ENCODE assay signal across 19 cellular contexts in genomic region chr12:50214018-50214417, GRCh38. TPM values are rescaled to one million over a fixed set of nuclear protein-coding genes. Genes with fewer than 3 reads are reported as not detected.
A peak's percentile ranks its signal among the peaks of the same experiment; 100 is the strongest.
DNase-seq lines count a peak whose midpoint lies in the region; ATAC-seq and TF ChIP-seq lines count a peak whose summit lies in the region.
"Had no signal": no experiment of that assay in that cellular context is flagged by ENCODE, and none has a peak within 500 bp of the region (broad histone marks: within the 10 kb centered on the region; RNA-seq: fewer than 3 reads in every experiment).

No MANE protein-coding gene starts in this region.

- H3K4me1 ChIP-seq in SK-N-SH (ENCODE audit: control insufficient read depth in 1 of 2, insufficient read depth in 2 of 2, low read depth in 1 of 2, low read length in 1 of 2) (peaks cover 2 to 20% of the 10 kb centered on the region in 2 experiments; a peak in 3 of 4 replicates), GM23248 (ENCODE audit: insufficient read depth) (peaks cover 66% of the 10 kb centered on the region), smooth muscle cell (ENCODE audit: low read depth) (peaks cover 7% of the 10 kb centered on the region)

- TF ChIP-seq RAD21 in SK-N-SH (IDR thresholded peaks at IDR 0.05; ENCODE audit: low read length): no peak

- H2AFZ ChIP-seq in SK-N-SH (ENCODE audit: low read depth) (no peak overlapping the region), GM23248 (no peak overlapping the region), smooth muscle cell (ENCODE audit: low read depth) (no peak overlapping the region)

- TF ChIP-seq CTCF in SK-N-SH (IDR thresholded peaks at IDR 0.05) (no peak), mesothelial cell of epicardium (IDR thresholded peaks at IDR 0.05; ENCODE audit: unreplicated experiment) (no peak), smooth muscle cell (IDR thresholded peaks at IDR 0.05; ENCODE audit: borderline replicate concordance, insufficient read depth, poor library complexity, severe bottlenecking) (no peak)

- no peak overlapping the region for H3K4me3 ChIP-seq in SK-N-SH (ENCODE audit: low read depth in 2 of 2, low read length in 1 of 2)
- H3K4me3 ChIP-seq in GM23248: peak overlapping the region; percentile 49
- H3K4me3 ChIP-seq in smooth muscle cell: no peak overlapping the region
- H3K4me3 ChIP-seq: psoas muscle had no signal

- intact Hi-C loops in activated T-helper 2 cell treated with anti-CD3 and anti-CD28 coated beads, Interferon-gamma antibody, Interleukin-2, Interleukin-4, amounts not matched to agents 10 μg/mL and 5 μg/mL and 100 μg/mL, durations not matched to agents 14 hours and 24 hours and 36 hours (cut with micrococcal nuclease): no loop called here

- in situ Hi-C loops in GM23248 (cut with MboI): no loop called here

- H3K4me2 ChIP-seq in SK-N-SH (peak overlapping the region; percentile 49; the same call in 1 of the 2 replicates), GM23248 (ENCODE audit: unreplicated experiment) (peak overlapping the region; percentile 74), smooth muscle cell (no peak overlapping the region)

- H4K20me1 ChIP-seq in SK-N-SH (ENCODE audit: insufficient read depth): peaks cover 8% of the 10 kb centered on the region
- H4K20me1 ChIP-seq in GM23248 (ENCODE audit: insufficient read depth): 0 out of 2 replicates have a peak, but pooled peaks cover 5% of the 10 kb centered on the region
- H4K20me1 ChIP-seq in smooth muscle cell (ENCODE audit: low read depth): peaks cover 25% of the 10 kb centered on the region

- H3F3A ChIP-seq in SK-N-SH (replicated peaks; ENCODE audit: insufficient read depth) (peaks cover 50% of the 10 kb centered on the region), GM23248 (ENCODE audit: insufficient read depth) (peaks cover 71% of the 10 kb centered on the region), smooth muscle cell (ENCODE audit: low read depth) (peaks cover 8% of the 10 kb centered on the region)

- CTCF ChIA-PET in SK-N-SH (lab: Yijun Ruan, JAX): interaction anchor here (1.6 kb wide), 1 partner anchor 100 kb away, joined by 4 read pairs; no protein-coding TSS in a partner anchor

- 69% methylated on average over 1 of the region's 1 CpG for WGBS in SK-N-SH (ENCODE audit: low lambda C conversion rate)
- 0 to 8% methylated on average over 1 of the region's 1 CpG for WGBS in GM23248 (ENCODE audit: low coverage in 1 of 2, low lambda C conversion rate in 2 of 2, missing lambda C conversion rate in 2 of 2), 2 experiments
- 35% methylated on average over 1 of the region's 1 CpG for WGBS in smooth muscle cell (ENCODE audit: low lambda C conversion rate)

- no peaks in the 10 kb centered on the region for H3K27me3 ChIP-seq in SK-N-SH (ENCODE audit: insufficient read depth)
- no peaks in the 10 kb centered on the region for H3K27me3 ChIP-seq in GM23248 (replicated peaks; ENCODE audit: insufficient read depth)
- H3K27me3 ChIP-seq in smooth muscle cell (ENCODE audit: low read depth): no peaks in the 10 kb centered on the region

- H3K9me3 ChIP-seq in SK-N-SH: no peaks in the 10 kb centered on the region
- no peaks in the 10 kb centered on the region for H3K9me3 ChIP-seq in GM23248 (ENCODE audit: low read depth)
- no peaks in the 10 kb centered on the region for H3K9me3 ChIP-seq in smooth muscle cell (replicated peaks; ENCODE audit: low read depth)
- H3K9me3 ChIP-seq: psoas muscle had no signal

- H3K4me1 Mint-ChIP-seq in activated T-helper 2 cell treated with anti-CD3 and anti-CD28 coated beads, Interferon-gamma antibody, Interleukin-2, Interleukin-4, amounts not matched to agents 10 μg/mL and 5 μg/mL and 100 μg/mL, durations not matched to agents 14 hours and 24 hours and 36 hours (ENCODE audit: low read depth): peaks cover 59% of the 10 kb centered on the region
- peaks cover 42% of the 10 kb centered on the region for H3K4me1 Mint-ChIP-seq in mesothelial cell of epicardium

- H3K79me2 ChIP-seq in SK-N-SH (ENCODE audit: insufficient read depth) (peaks cover 100% of the 10 kb centered on the region), GM23248 (ENCODE audit: insufficient read depth) (peaks cover 100% of the 10 kb centered on the region), smooth muscle cell (ENCODE audit: low read depth) (peaks cover 96% of the 10 kb centered on the region)

- no peaks in the 10 kb centered on the region for H3K27me3 Mint-ChIP-seq in activated T-helper 2 cell treated with anti-CD3 and anti-CD28 coated beads, Interferon-gamma antibody, Interleukin-2, Interleukin-4, amounts not matched to agents 10 μg/mL and 5 μg/mL and 100 μg/mL, durations not matched to agents 14 hours and 24 hours and 36 hours (ENCODE audit: low read depth)
- no peaks in the 10 kb centered on the region for H3K27me3 Mint-ChIP-seq in mesothelial cell of epicardium (ENCODE audit: low read depth)
- H3K27me3 Mint-ChIP-seq: activated CD4-positive, alpha-beta T cell treated with anti-CD3 and anti-CD28 coated beads, Interleukin-2, amount 10 ng/mL, durations not matched to agents 7 days and 5 days; stimulated activated naive B cell treated with anti-CD40 and anti-IgM and Interleukin-4, amounts not matched to agents 10 μg/mL and 1 μg/mL and 100 μg/mL, for 72 hours; type B pancreatic cell had no signal

- H3K9ac ChIP-seq in SK-N-SH: no peak overlapping the region
- no peak overlapping the region for H3K9ac ChIP-seq in GM23248
- H3K9ac ChIP-seq in smooth muscle cell (ENCODE audit: low read depth): no peak overlapping the region

- peak overlapping the region; percentile 79 for H3K27ac Mint-ChIP-seq in activated T-helper 2 cell treated with anti-CD3 and anti-CD28 coated beads, Interferon-gamma antibody, Interleukin-2, Interleukin-4, amounts not matched to agents 10 μg/mL and 5 μg/mL and 100 μg/mL, durations not matched to agents 14 hours and 24 hours and 36 hours
- peak overlapping the region; percentile 6 for H3K27ac Mint-ChIP-seq in mesothelial cell of epicardium
- H3K27ac Mint-ChIP-seq: stimulated activated naive B cell treated with anti-CD40 and anti-IgM and Interleukin-4, amounts not matched to agents 10 μg/mL and 1 μg/mL and 100 μg/mL, for 72 hours; type B pancreatic cell had no signal

- peak overlapping the region; percentile 60 for H3K4me3 Mint-ChIP-seq in activated T-helper 2 cell treated with anti-CD3 and anti-CD28 coated beads, Interferon-gamma antibody, Interleukin-2, Interleukin-4, amounts not matched to agents 10 μg/mL and 5 μg/mL and 100 μg/mL, durations not matched to agents 14 hours and 24 hours and 36 hours (ENCODE audit: low read depth)
- H3K4me3 Mint-ChIP-seq in mesothelial cell of epicardium: no peak overlapping the region
- H3K4me3 Mint-ChIP-seq: activated CD4-positive, alpha-beta T cell treated with anti-CD3 and anti-CD28 coated beads, Interleukin-2, amount 10 ng/mL, durations not matched to agents 7 days and 5 days; stimulated activated naive B cell treated with anti-CD40 and anti-IgM and Interleukin-4, amounts not matched to agents 10 μg/mL and 1 μg/mL and 100 μg/mL, for 72 hours; type B pancreatic cell had no signal

- no peak for ATAC-seq in SK-N-SH treated with all-trans-retinoic acid at 6 μM for 48 hours
- no peak for ATAC-seq in HG02981 (IDR thresholded peaks at IDR 0.05; ENCODE audit: unreplicated experiment)
- ATAC-seq: left ventricle myocardium superior; psoas muscle; stimulated activated naive B cell treated with anti-CD40 and anti-IgM and Interleukin-4, amounts not matched to agents 10 μg/mL and 1 μg/mL and 100 μg/mL, for 72 hours had no signal

- no peak for TF ChIP-seq EP300 in SK-N-SH (IDR thresholded peaks at IDR 0.05; ENCODE audit: borderline replicate concordance in 1 of 2, low read depth in 1 of 2, low read length in 1 of 2)

- H3K36me3 Mint-ChIP-seq in activated T-helper 2 cell treated with anti-CD3 and anti-CD28 coated beads, Interferon-gamma antibody, Interleukin-2, Interleukin-4, amounts not matched to agents 10 μg/mL and 5 μg/mL and 100 μg/mL, durations not matched to agents 14 hours and 24 hours and 36 hours (ENCODE audit: low read depth): peaks cover 80% of the 10 kb centered on the region
- peaks cover 8% of the 10 kb centered on the region for H3K36me3 Mint-ChIP-seq in mesothelial cell of epicardium

- H3K9me2 ChIP-seq in SK-N-SH: no peaks in the 10 kb centered on the region
- no peaks in the 10 kb centered on the region for H3K9me2 ChIP-seq in GM23248 (ENCODE audit: insufficient read depth)

- POLR2A ChIA-PET in SK-N-SH (lab: Yijun Ruan, JAX): no interaction called here

- peaks cover 10 to 59% of the 10 kb centered on the region in 2 experiments for H3K36me3 ChIP-seq in SK-N-SH (replicated peaks in 1 of 2; ENCODE audit: control insufficient read depth in 1 of 2, insufficient read depth in 2 of 2, low read length in 1 of 2)
- peaks cover 51% of the 10 kb centered on the region for H3K36me3 ChIP-seq in GM23248 (ENCODE audit: low read depth)
- no peaks in the 10 kb centered on the region for H3K36me3 ChIP-seq in smooth muscle cell (ENCODE audit: low read depth)

- H3K9me3 Mint-ChIP-seq in activated T-helper 2 cell treated with anti-CD3 and anti-CD28 coated beads, Interferon-gamma antibody, Interleukin-2, Interleukin-4, amounts not matched to agents 10 μg/mL and 5 μg/mL and 100 μg/mL, durations not matched to agents 14 hours and 24 hours and 36 hours: no peaks in the 10 kb centered on the region
- H3K9me3 Mint-ChIP-seq in mesothelial cell of epicardium: no peaks in the 10 kb centered on the region
- H3K9me3 Mint-ChIP-seq: activated CD4-positive, alpha-beta T cell treated with anti-CD3 and anti-CD28 coated beads, Interleukin-2, amount 10 ng/mL, durations not matched to agents 7 days and 5 days; stimulated activated naive B cell treated with anti-CD40 and anti-IgM and Interleukin-4, amounts not matched to agents 10 μg/mL and 1 μg/mL and 100 μg/mL, for 72 hours had no signal

- H3K27ac ChIP-seq in SK-N-SH (ENCODE audit: low read depth in 2 of 2, low read length in 1 of 2) (peak overlapping the region in 1 of 2 experiments; percentile 81; a peak in 2 of 4 replicates), GM23248 (no peak overlapping the region), smooth muscle cell (ENCODE audit: low read depth) (no peak overlapping the region)
- H3K27ac ChIP-seq: 22Rv1, psoas muscle had no signal

- DNase-seq in SK-N-SH (no peak), GM23248 (no peak), mesothelial cell of epicardium (ENCODE audit: low spot score in 2 of 2, unreplicated experiment in 2 of 2) (no peak), smooth muscle cell (lab: John Stamatoyannopoulos, UW; ENCODE audit: unreplicated experiment) (no peak), dedifferentiated amniotic fluid mesenchymal stem cell (ENCODE audit: extremely low spot score) (no peak)
- DNase-seq in activated T-helper 2 cell treated with anti-CD3 and anti-CD28 coated beads, Interferon-gamma antibody, Interleukin-2, Interleukin-4, amounts not matched to agents 10 μg/mL and 5 μg/mL and 100 μg/mL, durations not matched to agents 14 hours and 24 hours and 36 hours (ENCODE audit: low spot score): no peak
- DNase-seq: activated CD4-positive, alpha-beta T cell treated with anti-CD3 and anti-CD28 coated beads, Interleukin-2, amount 10 ng/mL, durations not matched to agents 7 days and 5 days; amniotic stem cell; HCEC 1CT; KG1; left ventricle myocardium superior; NCI-H1048; NCI-H524 treated with DMSO at 0.1 percent for 48 hours; psoas muscle; stimulated activated naive B cell treated with anti-CD40 and anti-IgM and Interleukin-4, amounts not matched to agents 10 μg/mL and 1 μg/mL and 100 μg/mL, for 72 hours had no signal

RNA-seq across cellular contexts. Expression of gene CERS5, which starts 46.8 kb away (rescaled TPM):
- polyA plus RNA-seq in SK-N-SH (2012; rRNA removed) (56.9 and 68.3 TPM in 2 replicates), GM23248 (2016; fragmentation: Nextera tagmentation; extraction: Ambion mirVana) (88.7 and 99.2 TPM in 2 replicates), smooth muscle cell (95.7 and 102 TPM in 2 replicates)
- 53.7 and 58.9 TPM in 2 replicates for polyA plus RNA-seq in SK-N-SH (2012; cell fraction: cytosol; rRNA removed)
- 123 and 155 TPM in 2 replicates for polyA plus RNA-seq in SK-N-SH (2012; cell fraction: nucleus; rRNA removed)
- total RNA-seq in GM23248 (2014; rRNA removed; shearing (Covaris generic)): 52.4 and 60.7 TPM in 2 replicates
- total RNA-seq in activated T-helper 2 cell treated with anti-CD3 and anti-CD28 coated beads, Interferon-gamma antibody, Interleukin-2, Interleukin-4, amounts not matched to agents 10 μg/mL and 5 μg/mL and 100 μg/mL, durations not matched to agents 14 hours and 24 hours and 36 hours: 114 and 115 TPM in 2 replicates
- total RNA-seq in mesothelial cell of epicardium (70.4 to 77.1 TPM (median 75.3 TPM) in 3 replicates), smooth muscle cell (53.5 and 58.1 TPM in 2 replicates)
